In the genomic region with DNA sequence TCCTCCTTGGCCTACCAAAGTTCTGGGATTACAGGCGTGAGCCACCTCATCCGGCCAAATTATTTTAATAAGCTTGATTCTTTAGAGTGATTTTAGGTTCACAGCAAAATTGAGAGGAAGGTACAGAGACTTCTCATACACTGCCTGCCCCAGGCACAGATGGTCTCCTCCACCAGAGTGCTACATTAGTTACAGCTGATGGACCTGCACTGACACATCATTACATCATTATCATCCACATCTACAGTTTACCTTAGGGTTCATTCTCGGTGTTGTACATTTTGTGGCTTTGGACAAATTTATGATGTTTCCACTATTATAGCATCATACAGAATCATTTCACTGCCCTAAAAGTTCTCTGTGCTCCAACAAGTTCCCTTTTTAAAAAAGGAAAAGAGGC, we compare ENCODE assay signal across 2 cellular contexts.
TF ChIP-seq lines count a peak whose summit lies in the region.

No MANE protein-coding gene starts in this region.

TF ChIP-seq in HCT116, 20 proteins besides CTCF, POLR2A, EP300 and RAD21:
- TF ChIP-seq CEBPB (IDR thresholded peaks at IDR 0.05; ENCODE audit: low read depth) (no peak), FOSL1 (IDR thresholded peaks at IDR 0.05; ENCODE audit: low read depth) (no peak), EZH2 (IDR thresholded peaks at IDR 0.05) (no peak), SP1 (IDR thresholded peaks at IDR 0.05; ENCODE audit: low read depth) (no peak), TCF7L2 (IDR thresholded peaks at IDR 0.05; ENCODE audit: borderline replicate concordance, extremely low read depth, insufficient read depth, insufficient read length) (no peak)
- TF ChIP-seq, protein P1, sequence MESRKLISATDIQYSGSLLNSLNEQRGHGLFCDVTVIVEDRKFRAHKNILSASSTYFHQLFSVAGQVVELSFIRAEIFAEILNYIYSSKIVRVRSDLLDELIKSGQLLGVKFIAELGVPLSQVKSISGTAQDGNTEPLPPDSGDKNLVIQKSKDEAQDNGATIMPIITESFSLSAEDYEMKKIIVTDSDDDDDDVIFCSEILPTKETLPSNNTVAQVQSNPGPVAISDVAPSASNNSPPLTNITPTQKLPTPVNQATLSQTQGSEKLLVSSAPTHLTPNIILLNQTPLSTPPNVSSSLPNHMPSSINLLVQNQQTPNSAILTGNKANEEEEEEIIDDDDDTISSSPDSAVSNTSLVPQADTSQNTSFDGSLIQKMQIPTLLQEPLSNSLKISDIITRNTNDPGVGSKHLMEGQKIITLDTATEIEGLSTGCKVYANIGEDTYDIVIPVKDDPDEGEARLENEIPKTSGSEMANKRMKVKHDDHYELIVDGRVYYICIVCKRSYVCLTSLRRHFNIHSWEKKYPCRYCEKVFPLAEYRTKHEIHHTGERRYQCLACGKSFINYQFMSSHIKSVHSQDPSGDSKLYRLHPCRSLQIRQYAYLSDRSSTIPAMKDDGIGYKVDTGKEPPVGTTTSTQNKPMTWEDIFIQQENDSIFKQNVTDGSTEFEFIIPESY (IDR thresholded peaks at IDR 0.05; ENCODE audit: extremely low read depth, insufficient replicate concordance, low read length), result no peak
- TF ChIP-seq, protein P2, sequence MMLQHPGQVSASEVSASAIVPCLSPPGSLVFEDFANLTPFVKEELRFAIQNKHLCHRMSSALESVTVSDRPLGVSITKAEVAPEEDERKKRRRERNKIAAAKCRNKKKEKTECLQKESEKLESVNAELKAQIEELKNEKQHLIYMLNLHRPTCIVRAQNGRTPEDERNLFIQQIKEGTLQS (IDR thresholded peaks at IDR 0.05), result no peak

TF ChIP-seq in K562, 482 proteins besides CTCF, POLR2A, EP300 and RAD21:
- TF ChIP-seq, protein P2 (IDR thresholded peaks at IDR 0.05), result peak; percentile 18; the same call in 1 of the 2 replicates
- TF ChIP-seq, protein P2 (CRISPR knock-in tag; conservative IDR thresholded peaks at IDR 0.05), result no peak
- TF ChIP-seq ZNF79 (CRISPR knock-in tag; IDR thresholded peaks at IDR 0.05; ENCODE audit: low read depth) (no peak), SMAD2 (IDR thresholded peaks at IDR 0.05; ENCODE audit: low read depth, low read length) (no peak), FOXA1 (IDR thresholded peaks at IDR 0.05; ENCODE audit: borderline replicate concordance) (no peak)
TF ChIP-seq in K562: peak in this region for 1.
